Comparison of ENCODE assay signal across 8 cellular contexts in the genomic region with DNA sequence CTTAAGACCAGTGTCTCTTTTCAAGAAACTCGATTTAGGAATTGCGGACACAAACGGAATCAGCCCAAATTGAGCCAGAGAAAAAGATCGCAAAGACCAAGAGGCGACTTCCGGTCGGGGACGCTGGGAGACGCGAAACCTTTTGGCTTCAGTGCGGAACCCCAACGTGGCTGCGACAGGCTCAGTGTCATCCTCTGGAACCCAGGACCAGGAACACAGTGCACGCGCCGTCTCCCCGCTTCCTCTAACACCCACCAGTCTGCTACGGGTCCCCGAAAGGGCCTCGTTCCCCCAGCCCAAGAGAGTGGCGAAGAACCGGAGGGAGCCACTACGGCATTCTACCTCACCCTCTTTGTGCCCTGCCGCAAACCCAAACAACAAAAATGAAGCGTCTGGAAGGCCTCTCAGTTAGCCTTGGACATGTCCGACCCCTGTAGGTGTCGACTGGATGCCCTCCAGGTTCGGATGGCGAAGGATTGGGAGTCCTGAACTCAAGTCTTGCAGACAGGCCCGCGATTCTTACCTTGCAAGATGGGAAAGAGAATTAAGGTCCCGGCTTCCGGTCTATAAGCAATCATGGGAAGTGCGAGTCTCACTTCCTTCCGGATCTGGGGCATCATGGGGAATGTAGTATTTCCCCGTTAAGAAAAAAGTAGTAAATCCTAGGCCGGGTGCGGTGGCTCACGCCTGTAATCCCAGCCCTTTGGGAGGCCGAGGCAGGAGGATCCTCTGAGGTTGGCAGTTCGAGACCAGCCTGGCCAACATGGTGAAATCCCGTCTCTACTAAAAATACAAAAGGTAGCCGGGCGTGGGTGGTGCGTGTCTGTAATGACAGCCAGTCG. TPM values are rescaled to one million over a fixed set of nuclear protein-coding genes. Genes with fewer than 3 reads are reported as not detected.
DNase-seq lines count a peak whose midpoint lies in the region; ATAC-seq and TF ChIP-seq lines count a peak whose summit lies in the region.

A gene (minus strand): TSS at position 542 of the 842 bp plus-strand sequence. CDS start 949 bp downstream, outside the sequence.

- intact Hi-C loops in activated CD4-positive, alpha-beta T cell treated with anti-CD3 and anti-CD28 coated beads, Interleukin-2, amount 10 ng/mL, durations not matched to agents 24 days and 14 days (cut with micrococcal nuclease), result loop anchor here (1.0 to 2.0 kb wide), 6 partner anchors 10 to 567 kb away; a partner anchor contains a TSS

- peak; percentile 91 for DNase-seq in AG20443 (ENCODE audit: low spot score)
- DNase-seq in NCI-H524 treated with DMSO at 0.1 percent for 48 hours (lab: John Stamatoyannopoulos, UW), result peak; percentile 74
- DNase-seq in activated CD4-positive, alpha-beta T cell treated with anti-CD3 and anti-CD28 coated beads, Interleukin-2, amount 10 ng/mL, durations not matched to agents 24 days and 14 days, result peak; percentile 94
- DNase-seq in dedifferentiated amniotic fluid mesenchymal stem cell (ENCODE audit: extremely low spot score), result peak; percentile 91
- peak; percentile 97 for DNase-seq in left kidney (ENCODE audit: low read depth, low spot score)
- peak; percentile 71 to 80 for DNase-seq in stimulated activated CD4-positive, alpha-beta T cell treated with anti-CD3 and anti-CD28 coated beads, Interleukin-2, amount 100 ng/mL, for 24 hours

- H3K36me3 Mint-ChIP-seq in activated CD4-positive, alpha-beta T cell treated with anti-CD3 and anti-CD28 coated beads, Interleukin-2, amount 10 ng/mL, durations not matched to agents 24 days and 14 days (ENCODE audit: low read depth), result peaks cover 48% of the 10 kb centered on the region

- H3K9me3 Mint-ChIP-seq in activated CD4-positive, alpha-beta T cell treated with anti-CD3 and anti-CD28 coated beads, Interleukin-2, amount 10 ng/mL, durations not matched to agents 24 days and 14 days, result no peaks in the 10 kb centered on the region

- peak within 1 kb of the TSS; percentile 100 for H3K27ac Mint-ChIP-seq in activated CD4-positive, alpha-beta T cell treated with anti-CD3 and anti-CD28 coated beads, Interleukin-2, amount 10 ng/mL, durations not matched to agents 24 days and 14 days

- H3K4me3 Mint-ChIP-seq in activated CD4-positive, alpha-beta T cell treated with anti-CD3 and anti-CD28 coated beads, Interleukin-2, amount 10 ng/mL, durations not matched to agents 24 days and 14 days, result peak within 1 kb of the TSS; percentile 93

- ATAC-seq in HG03442 (IDR thresholded peaks at IDR 0.05; ENCODE audit: unreplicated experiment), result peak; percentile 82

- peaks cover 27% of the 10 kb centered on the region for H3K4me1 Mint-ChIP-seq in activated CD4-positive, alpha-beta T cell treated with anti-CD3 and anti-CD28 coated beads, Interleukin-2, amount 10 ng/mL, durations not matched to agents 24 days and 14 days

- no peaks in the 10 kb centered on the region for H3K27me3 Mint-ChIP-seq in activated CD4-positive, alpha-beta T cell treated with anti-CD3 and anti-CD28 coated beads, Interleukin-2, amount 10 ng/mL, durations not matched to agents 24 days and 14 days

- TF ChIP-seq POLR2A in GM19099 (IDR thresholded peaks at IDR 0.05; ENCODE audit: extremely low read depth, insufficient read length, low read depth), result peak; percentile 98

RNA-seq across cellular contexts. Expression of the gene that starts here (rescaled TPM):
- total RNA-seq in activated CD4-positive, alpha-beta T cell treated with anti-CD3 and anti-CD28 coated beads, Interleukin-2, amount 10 ng/mL, durations not matched to agents 24 days and 14 days, result 1,820 and 1,848 TPM in 2 replicates

Comparison
In these comparisons a context has a peak if more than half of its experiments do, and no peak if none do; other contexts are left out.
1. Peak in every context shown above with its lines: DNase-seq and ATAC-seq.